ENCODE assay signal across 21 cellular contexts in the genomic region with DNA sequence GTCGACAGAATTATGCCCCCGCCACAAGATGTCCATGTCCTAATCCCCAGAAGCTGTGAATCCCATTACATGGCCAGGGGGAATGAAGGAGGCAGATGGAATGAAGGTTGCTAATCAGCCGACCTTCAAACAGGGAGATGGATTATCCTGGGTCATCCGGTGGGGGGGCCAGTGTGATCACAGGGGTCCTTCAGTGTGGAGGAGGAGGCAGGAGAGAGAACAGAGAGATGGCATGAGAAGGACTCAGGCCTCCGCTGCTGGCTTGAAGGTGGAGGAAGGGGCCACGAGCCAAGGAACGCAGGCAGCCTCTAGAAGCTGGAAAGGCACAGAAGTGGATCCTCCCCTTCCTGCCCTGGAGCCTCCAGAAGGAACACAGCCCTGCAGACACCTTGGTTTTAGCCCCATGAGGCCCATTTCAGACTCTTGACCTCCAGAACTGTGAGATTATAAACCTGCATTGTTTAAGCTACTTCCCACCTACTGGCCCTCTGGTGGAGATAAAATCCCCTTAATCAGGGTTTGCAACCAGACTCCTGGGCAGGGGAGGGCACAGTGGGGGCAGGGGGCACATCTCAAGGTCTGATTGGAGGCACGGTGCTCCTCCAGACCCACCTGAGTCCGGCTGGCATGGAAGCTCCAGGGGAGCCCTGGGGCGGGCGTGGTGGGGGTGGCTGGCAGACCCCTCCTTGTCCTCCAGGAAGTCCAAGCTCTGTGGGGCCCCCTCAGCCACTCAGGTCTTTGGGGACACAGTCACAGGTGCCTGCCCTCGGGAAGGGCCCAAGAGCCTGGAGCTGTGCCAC. TPM values are rescaled to one million over a fixed set of nuclear protein-coding genes. Genes with fewer than 3 reads are reported as not detected.
A peak's percentile ranks its signal among the peaks of the same experiment; 100 is the strongest.
DNase-seq lines count a peak whose midpoint lies in the region; ATAC-seq and TF ChIP-seq lines count a peak whose summit lies in the region.
"Had no signal": no experiment of that assay in that cellular context is flagged by ENCODE, and none has a peak within 500 bp of the region (broad histone marks: within the 10 kb centered on the region; RNA-seq: fewer than 3 reads in every experiment).

No MANE protein-coding gene starts in this region.

- peaks cover 64% of the 10 kb centered on the region for H3K36me3 Mint-ChIP-seq in Calu3 (ENCODE audit: insufficient read depth, unreplicated experiment)
- peaks cover 0 to 3% of the 10 kb centered on the region in 2 donors for H3K36me3 Mint-ChIP-seq in activated T-cell treated with anti-CD3 and anti-CD28 coated beads, Interleukin-2, amount 50 U/mL, for 72 hours (ENCODE audit: insufficient read depth in 2 of 2)

- H3K27me3 ChIP-seq in Peyer's patch (no peaks in the 10 kb centered on the region), left lung (no peaks in the 10 kb centered on the region), rectal smooth muscle tissue (ENCODE audit: control insufficient read depth, insufficient read depth, low read length) (no peaks in the 10 kb centered on the region)
- H3K27me3 ChIP-seq: SJSA1 had no signal

- H3K27me3 Mint-ChIP-seq in Calu3 (ENCODE audit: unreplicated experiment) = no peaks in the 10 kb centered on the region
- no peaks in the 10 kb centered on the region for H3K27me3 Mint-ChIP-seq in activated T-cell treated with anti-CD3 and anti-CD28 coated beads, Interleukin-2, amount 50 U/mL, for 72 hours (ENCODE audit: low read depth)
- H3K27me3 Mint-ChIP-seq: central memory CD8-positive, alpha-beta T cell had no signal

- H3K36me3 ChIP-seq in Peyer's patch (peaks cover 0 to 4% (median 0%) of the 10 kb centered on the region in 3 donors), left lung (peaks cover 0 to 27% of the 10 kb centered on the region in 2 donors), rectal smooth muscle tissue (ENCODE audit: control insufficient read depth, insufficient read depth, low read length) (no peaks in the 10 kb centered on the region)

- H3K4me3 ChIP-seq in Peyer's patch = peak overlapping the region in 3 of 4 donors; percentile 21 to 67 (median 52)
- no peak overlapping the region for H3K4me3 ChIP-seq in left lung
- peak overlapping the region; percentile 65 for H3K4me3 ChIP-seq in rectal smooth muscle tissue (ENCODE audit: low read length)
- H3K4me3 ChIP-seq: SJSA1 had no signal

- H3K9ac ChIP-seq in rectal smooth muscle tissue (ENCODE audit: low read length) = no peak overlapping the region

- CTCF ChIA-PET in Calu3 (lab: Charles Lee) = no interaction called here

- peak overlapping the region; percentile 17 to 98 (median 96) for H3K27ac ChIP-seq in Peyer's patch
- H3K27ac ChIP-seq in left lung = no peak overlapping the region
- no peak overlapping the region for H3K27ac ChIP-seq in rectal smooth muscle tissue (ENCODE audit: low read depth, low read length)
- H3K27ac ChIP-seq: SJSA1 had no signal

- no peak overlapping the region for H3K4me3 Mint-ChIP-seq in Calu3 (ENCODE audit: low read depth, unreplicated experiment)
- H3K4me3 Mint-ChIP-seq in activated T-cell treated with anti-CD3 and anti-CD28 coated beads, Interleukin-2, amount 50 U/mL, for 72 hours = no peak overlapping the region
- H3K4me3 Mint-ChIP-seq: central memory CD8-positive, alpha-beta T cell; nephron had no signal

- DNase-seq in Calu3 = no peak
- DNase-seq in Peyer's patch = peak in 2 of 3 donors; percentile 48 to 55
- DNase-seq in left lung = peak; percentile 24 to 65
- no peak for DNase-seq in activated T-cell treated with anti-CD3 and anti-CD28 coated beads, Interleukin-2, amount 50 U/mL, for 72 hours
- no peak for DNase-seq in cerebellar nuclear complex (lab: John Stamatoyannopoulos, UW)
- DNase-seq: activated CD4-positive, CD25-positive, alpha-beta regulatory T cell treated with anti-CD3 and anti-CD28 coated beads, Interleukin-2, amount 50 U/mL, for 72 hours; activated effector memory CD4-positive, alpha-beta T cell treated with Interleukin-2 at 50 U/mL for 16 hours; amniotic stem cell; COR-L47; IMR-90; NCI-H1930; NCI-H446 treated with DMSO at 0.1 percent for 48 hours; retina had no signal

- TF ChIP-seq CTCF in Calu3 (IDR thresholded peaks at IDR 0.05; ENCODE audit: unreplicated experiment) (no peak), Peyer's patch (IDR thresholded peaks at IDR 0.05) (peak in 1 of 6 experiments; percentile 15), left lung (IDR thresholded peaks at IDR 0.05) (no peak)

- peaks cover 16% of the 10 kb centered on the region for H3K4me1 Mint-ChIP-seq in Calu3 (ENCODE audit: low read depth, unreplicated experiment)
- peaks cover 5% of the 10 kb centered on the region for H3K4me1 Mint-ChIP-seq in activated T-cell treated with anti-CD3 and anti-CD28 coated beads, Interleukin-2, amount 50 U/mL, for 72 hours (ENCODE audit: low read depth)

- no peaks in the 10 kb centered on the region for H3K9me3 Mint-ChIP-seq in Calu3 (ENCODE audit: low read depth, unreplicated experiment)
- H3K9me3 Mint-ChIP-seq in activated T-cell treated with anti-CD3 and anti-CD28 coated beads, Interleukin-2, amount 50 U/mL, for 72 hours = no peaks in the 10 kb centered on the region
- H3K9me3 Mint-ChIP-seq: central memory CD8-positive, alpha-beta T cell; nephron had no signal

- TF ChIP-seq POLR2A in Peyer's patch (IDR thresholded peaks at IDR 0.05) = peak; percentile 20 to 49

- no TSS peak for BruUV-seq in Calu3 (replicated peaks; lab: Mats Ljungman, UMichigan)

- intact Hi-C loops in Calu3 (cut with micrococcal nuclease; ENCODE audit: unreplicated experiment) (no loop called here), left lung (cut with DNase I) (loop anchor here in 1 of 2 donors (10.0 kb wide), 1 partner anchor 169 kb away; no protein-coding TSS in a partner anchor)

- ATAC-seq in left lung = no peak
- ATAC-seq in activated T-cell treated with anti-CD3 and anti-CD28 coated beads, Interleukin-2, amount 50 U/mL, for 72 hours (replicated peaks in 1 of 2) = no peak
- ATAC-seq in GM21447 (IDR thresholded peaks at IDR 0.05; ENCODE audit: unreplicated experiment) = no peak
- no peak for ATAC-seq in GM18511 (IDR thresholded peaks at IDR 0.05; ENCODE audit: unreplicated experiment)

- peak overlapping the region; percentile 77 for H3K27ac Mint-ChIP-seq in Calu3 (ENCODE audit: unreplicated experiment)
- H3K27ac Mint-ChIP-seq in activated T-cell treated with anti-CD3 and anti-CD28 coated beads, Interleukin-2, amount 50 U/mL, for 72 hours = no peak overlapping the region
- H3K27ac Mint-ChIP-seq: nephron had no signal

- H3K9me3 ChIP-seq in Peyer's patch (no peaks in the 10 kb centered on the region), left lung (no peaks in the 10 kb centered on the region)
- H3K9me3 ChIP-seq: SJSA1 had no signal

- H3K4me1 ChIP-seq in Peyer's patch (peaks cover 0 to 36% (median 10%) of the 10 kb centered on the region in 4 donors), left lung (peaks cover 4 to 18% of the 10 kb centered on the region in 2 donors), rectal smooth muscle tissue (ENCODE audit: control insufficient read depth, insufficient read depth, low read length) (no peaks in the 10 kb centered on the region)
- H3K4me1 ChIP-seq: SJSA1 had no signal

RNA-seq across cellular contexts. Expression of a gene that starts 13.8 kb away (rescaled TPM):
- total RNA-seq in Calu3 (2022) (121 and 137 TPM in 2 replicates), Peyer's patch (100 to 1,000 TPM; 123 to 193 (median 168) TPM), left lung (10 to 100 TPM; 34.8 to 56.9 TPM)
- total RNA-seq in activated T-cell treated with anti-CD3 and anti-CD28 coated beads, Interleukin-2, amount 50 U/mL, for 72 hours = 10 to 100 TPM; 23.5 to 27.5 TPM

RNA-seq across cellular contexts. Expression of a gene that starts 35.5 kb away (rescaled TPM):
- total RNA-seq in Calu3 (2022) (2,733 and 4,208 TPM in 2 replicates), Peyer's patch (100 to 1,000 TPM in 1 of 4 donors, 10 to 100 TPM in 2, 1 to 10 TPM in 1; 1.9 to 191 (median 37.1) TPM), left lung (100 to 1,000 TPM in 1 of 2 donors, 10 to 100 TPM in 1; 37.7 to 155 TPM)
- total RNA-seq in activated T-cell treated with anti-CD3 and anti-CD28 coated beads, Interleukin-2, amount 50 U/mL, for 72 hours = not detected
- total RNA-seq: fibroblast of villous mesenchyme; IMR-90; SJSA1; T-helper 2 cell treated with Interferon-gamma antibody and Interleukin-4, amounts not matched to agents 100 ng/mL and 5 ng/mL, for 36 hours had no signal

RNA-seq across cellular contexts. Expression of a gene that starts 45.7 kb away (rescaled TPM):
- total RNA-seq in Calu3 (2022) (19.5 and 22.1 TPM in 2 replicates), Peyer's patch (10 to 100 TPM; 18.2 to 44.1 (median 28.2) TPM), left lung (10 to 100 TPM; 19.5 to 21.0 TPM)
- 10 to 100 TPM in 1 of 2 donors, 1 to 10 TPM in 1; 9.7 to 11.2 TPM for total RNA-seq in activated T-cell treated with anti-CD3 and anti-CD28 coated beads, Interleukin-2, amount 50 U/mL, for 72 hours

RNA-seq across cellular contexts. Expression of a gene that starts 46.3 kb away (rescaled TPM):
- 77.6 and 82.3 TPM in 2 replicates for total RNA-seq in Calu3 (2022)
- total RNA-seq in Peyer's patch = 10 to 100 TPM; 38.8 to 93.7 (median 70.2) TPM
- total RNA-seq in left lung = 10 to 100 TPM; 38.4 to 66.0 TPM
- 10 to 100 TPM; 72.9 to 81.4 TPM for total RNA-seq in activated T-cell treated with anti-CD3 and anti-CD28 coated beads, Interleukin-2, amount 50 U/mL, for 72 hours

RNA-seq across cellular contexts. Expression of a gene that starts 46.6 kb away (rescaled TPM):
- total RNA-seq in Calu3 (2022) (6.7 and 9.0 TPM in 2 replicates), Peyer's patch (10 to 100 TPM in 2 of 4 donors, 1 to 10 TPM in 2; 7.4 to 26.1 (median 11.8) TPM), left lung (1 to 10 TPM; 7.7 to 8.0 TPM)
- total RNA-seq in activated T-cell treated with anti-CD3 and anti-CD28 coated beads, Interleukin-2, amount 50 U/mL, for 72 hours = 10 to 100 TPM; 11.9 to 17.9 TPM

Comparison
In these comparisons a context has a peak if more than half of its experiments do, and no peak if none do; other contexts are left out.
1. DNase-seq: peak in Peyer's patch (2 of 3) and left lung (2 of 2); none in Calu3 (single experiment), activated T-cell treated with anti-CD3 and anti-CD28 coated beads, Interleukin-2, amount 50 U/mL, for 72 hours (0 of 2) and cerebellar nuclear complex (0 of 2).
2. H3K27ac ChIP-seq: peak in Peyer's patch (4 of 4); none in left lung (0 of 2) and rectal smooth muscle tissue (single experiment).
3. H3K4me3 ChIP-seq: peak in Peyer's patch (3 of 4) and rectal smooth muscle tissue (single experiment); none in left lung (0 of 2).
4. RNA of a gene that starts 35.5 kb away (total RNA-seq): 2,733 to 4,208 TPM in Calu3; 37.7 to 155 TPM in left lung, 1.9 to 191 TPM in Peyer's patch and not detected in activated T-cell treated with anti-CD3 and anti-CD28 coated beads, Interleukin-2, amount 50 U/mL, for 72 hours; every median in the first group is over 10 times any median in the second.